Comparison of ENCODE assay signal across 23 cellular contexts in the genomic region with DNA sequence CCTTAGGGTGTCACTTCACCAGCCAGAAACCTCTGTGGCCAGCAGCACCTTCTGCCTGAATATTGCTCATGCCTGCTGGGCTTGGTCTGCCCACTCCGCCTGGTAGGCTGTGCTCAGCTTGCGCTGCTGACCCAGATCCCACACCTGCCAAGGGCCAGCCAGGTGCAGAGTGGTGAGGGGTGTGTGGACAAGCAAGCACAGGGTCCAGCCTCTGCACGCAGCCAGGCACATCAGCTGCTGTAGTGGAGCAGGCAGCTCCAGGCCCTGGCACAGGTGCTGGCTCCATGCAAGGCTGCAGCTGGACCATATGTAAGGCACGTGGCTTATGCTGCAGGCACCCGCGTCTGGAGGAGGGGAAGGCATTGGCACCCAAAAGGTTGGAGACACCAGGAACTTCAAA.
"Had no signal": no experiment of that assay in that cellular context is flagged by ENCODE, and none has a peak within 500 bp of the region (broad histone marks: within the 10 kb centered on the region; RNA-seq: fewer than 3 reads in every experiment).

No MANE protein-coding gene starts in this region.

- H3K4me1 ChIP-seq: colonic mucosa, lower lobe of right lung, prostate gland, right atrium auricular region, stomach had no signal

- H3K9me3 ChIP-seq: colonic mucosa, esophagus squamous epithelium, lower lobe of right lung, neutrophil, prostate gland, right atrium auricular region, stomach, thyroid gland had no signal

- H3K27ac ChIP-seq: colonic mucosa, esophagus squamous epithelium, lower lobe of right lung, neutrophil, parathyroid adenoma, prostate gland, right atrium auricular region, skin epidermis, stomach, thyroid gland had no signal

- H3K36me3 ChIP-seq: colonic mucosa, esophagus squamous epithelium, lower lobe of right lung, neutrophil, prostate gland, right atrium auricular region, stomach, thyroid gland had no signal

- H3K27me3 ChIP-seq: colonic mucosa, esophagus squamous epithelium, neutrophil, right atrium auricular region, stomach, thyroid gland had no signal

- ATAC-seq: left ventricle myocardium superior, natural killer cell had no signal

- H3K4me3 ChIP-seq: colonic mucosa, esophagus squamous epithelium, lower lobe of right lung, prostate gland, right atrium auricular region, skin epidermis, stomach, thyroid gland had no signal

- H2AFZ ChIP-seq: parathyroid adenoma had no signal

- DNase-seq: colonic mucosa; effector memory CD4-positive, alpha-beta T cell; esophagus squamous epithelium; foreskin melanocyte; glutamatergic neuron; hypothalamus; immature natural killer cell; islet precursor cell; left ventricle myocardium superior; lower lobe of right lung; natural killer cell; stimulated activated CD4-positive, alpha-beta T cell treated with anti-CD3 and anti-CD28 coated beads, Interleukin-15, amount 100 ng/mL, for 24 hours; stimulated activated CD4-positive, alpha-beta T cell treated with anti-CD3 and anti-CD28 coated beads, Interleukin-2, amount 100 ng/mL, for 48 hours; stimulated activated CD8-positive, alpha-beta memory T cell treated with anti-CD3 and anti-CD28 coated beads, Interleukin-4, amount 100 ng/mL, for 48 hours; stimulated activated naive CD4-positive, alpha-beta T cell treated with Interleukin-2 at 50 U/mL for 16 hours; stomach; thyroid gland; trophoblast cell had no signal

- H3K9ac ChIP-seq: parathyroid adenoma had no signal
